Comparison of ENCODE assay signal across 32 cellular contexts in genomic region chr12:66573605-66574004, GRCh38.
DNase-seq lines count a peak whose midpoint lies in the region; ATAC-seq, FAIRE-seq and TF ChIP-seq lines count a peak whose summit lies in the region.
"Had no signal": no experiment of that assay in that cellular context is flagged by ENCODE, and none has a peak within 500 bp of the region (broad histone marks: within the 10 kb centered on the region; RNA-seq: fewer than 3 reads in every experiment).

No MANE protein-coding gene starts in this region.

- FAIRE-seq in bronchial epithelial cell (lab: Jason Lieb, UNC), result peak; percentile 13
- FAIRE-seq: A549 had no signal

- DNase-seq in bronchial epithelial cell (ENCODE audit: low read depth) (no peak), NCI-H69 (lab: John Stamatoyannopoulos, UW) (no peak)
- DNase-seq in activated naive CD4-positive, alpha-beta T cell treated with anti-CD3 and anti-CD28 coated beads, Interleukin-2, amount 50 U/mL, for 16 hours, result no peak
- DNase-seq: activated CD4-positive, alpha-beta T cell treated with anti-CD3 and anti-CD28 coated beads, Interleukin-2, amount 10 ng/mL, durations not matched to agents 7 days and 5 days; activated naive CD4-positive, alpha-beta T cell; activated T-cell treated with anti-CD3 and anti-CD28 coated beads, Interleukin-2, amount 50 U/mL, for 48 hours; AML-193; body of pancreas; CD4-positive, alpha-beta memory T cell; cerebellar nuclear complex; EL; gastrocnemius medialis; H9; hypothalamus; immature natural killer cell; mesenchymal stem cell; NCI-H1105 treated with DMSO at 0.1 percent for 48 hours; NCI-H2081; NCI-H774; SK-N-SH; stimulated activated CD4-positive, alpha-beta T cell treated with anti-CD3 and anti-CD28 coated beads, Interleukin-4, amount 100 ng/mL, for 24 hours; substantia nigra; upper lobe of left lung had no signal

- no peaks in the 10 kb centered on the region for H3K27me3 ChIP-seq in bronchial epithelial cell (ENCODE audit: control insufficient read depth, insufficient read depth, low read length)
- H3K27me3 ChIP-seq: body of pancreas, gastrocnemius medialis, upper lobe of left lung had no signal

- H3K4me3 ChIP-seq in bronchial epithelial cell (ENCODE audit: low read depth, low read length), result no peak overlapping the region
- H3K4me3 ChIP-seq: A549, body of pancreas, gastrocnemius medialis, upper lobe of left lung had no signal

- no peaks in the 10 kb centered on the region for H3K36me3 ChIP-seq in bronchial epithelial cell (ENCODE audit: control insufficient read depth, insufficient read depth, low read length)
- H3K36me3 ChIP-seq: gastrocnemius medialis, upper lobe of left lung had no signal

- ATAC-seq in GM18502 (IDR thresholded peaks at IDR 0.05; ENCODE audit: poor library complexity, unreplicated experiment) (peak; percentile 88), GM21390 (IDR thresholded peaks at IDR 0.05; ENCODE audit: unreplicated experiment) (peak; percentile 70), HG03280 (IDR thresholded peaks at IDR 0.05; ENCODE audit: unreplicated experiment) (peak; percentile 86), HG02970 (IDR thresholded peaks at IDR 0.05; ENCODE audit: low FRiP score, unreplicated experiment) (no peak), HG02642 (IDR thresholded peaks at IDR 0.05; ENCODE audit: poor library complexity, unreplicated experiment) (no peak)
- ATAC-seq: A549; body of pancreas; gastrocnemius medialis; left lobe of liver; sciatic nerve; stimulated activated effector memory CD8-positive, alpha-beta T cell treated with anti-CD3 and anti-CD28 coated beads, Interleukin-12 subunit alpha, Interleukin-12 subunit beta, amount 100 ng/mL, for 72 hours had no signal

- no peak for TF ChIP-seq CTCF in bronchial epithelial cell (IDR thresholded peaks at IDR 0.05; ENCODE audit: insufficient read depth, low read length, severe bottlenecking)

Comparison
In these comparisons a context has a peak if more than half of its experiments do, and no peak if none do; other contexts are left out.
1. ATAC-seq: peak in GM18502 (single experiment), GM21390 (single experiment) and HG03280 (single experiment); none in HG02970 (single experiment) and HG02642 (single experiment).